ENCODE assay signal across 1 cellular context in genomic region chr3:120113128-120114116, GRCh38.
TF ChIP-seq lines count a peak whose summit lies in the region.

No MANE protein-coding gene starts in this region.

TF ChIP-seq in IMR-90, 13 proteins besides CTCF, POLR2A, EP300 and RAD21:
- no peak for TF ChIP-seq RCOR1 (IDR thresholded peaks at IDR 0.05; ENCODE audit: insufficient replicate concordance, low read length)
- no peak for TF ChIP-seq SMC3 (IDR thresholded peaks at IDR 0.05; ENCODE audit: low read depth, low read length)
- TF ChIP-seq CEBPB (IDR thresholded peaks at IDR 0.05; ENCODE audit: low read depth, low read length) = peak; percentile 0; the same call in 1 of the 2 replicates
- peak; percentile 47; the same call in 1 of the 2 replicates for TF ChIP-seq FOS (IDR thresholded peaks at IDR 0.05; ENCODE audit: low read depth, low read length)
- peak; percentile 85 for TF ChIP-seq USF2 (IDR thresholded peaks at IDR 0.05; ENCODE audit: low read depth, low read length)
